20 cellular contexts compared by ENCODE assay signal in the genomic region with DNA sequence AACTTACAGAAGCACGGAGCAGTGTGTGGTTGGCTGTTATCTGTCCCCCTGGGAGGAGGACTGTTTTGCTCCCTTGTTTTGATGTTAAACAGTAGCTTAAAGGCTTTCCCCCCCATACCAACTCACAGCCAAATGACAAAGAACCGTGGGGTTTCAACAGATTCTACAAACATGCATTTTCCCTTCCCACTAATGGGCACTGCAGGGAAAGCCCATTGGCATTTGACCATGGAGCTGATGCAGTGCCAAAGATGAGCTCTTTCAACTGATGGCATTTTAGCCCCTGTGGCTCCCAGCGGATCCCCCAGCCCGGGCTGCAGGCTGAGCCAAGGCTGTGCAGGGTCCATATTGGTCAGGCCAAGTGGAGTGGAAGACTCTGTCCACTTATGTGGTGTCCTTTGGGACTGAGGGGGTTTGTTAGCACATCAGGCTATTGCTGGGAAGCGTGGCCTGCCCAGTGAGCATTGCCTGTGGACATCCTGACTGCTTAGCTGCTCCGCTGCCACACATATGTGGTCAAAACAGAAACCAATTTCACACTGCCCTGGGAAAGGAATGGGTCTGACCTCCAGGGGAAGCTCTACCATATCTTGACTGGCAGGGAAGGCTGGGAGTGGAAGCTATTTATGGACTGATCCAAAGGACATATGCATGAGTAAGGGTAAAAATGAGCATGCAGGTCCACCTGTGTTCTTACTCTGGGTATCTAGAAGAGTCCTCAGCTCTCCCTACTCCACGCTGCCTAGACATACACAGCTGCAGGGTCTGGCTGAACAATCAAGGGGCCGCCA.
DNase-seq lines count a peak whose midpoint lies in the region; ATAC-seq, FAIRE-seq and TF ChIP-seq lines count a peak whose summit lies in the region.
"Had no signal": no experiment of that assay in that cellular context is flagged by ENCODE, and none has a peak within 500 bp of the region (broad histone marks: within the 10 kb centered on the region; RNA-seq: fewer than 3 reads in every experiment).

No MANE protein-coding gene starts in this region.

- H3K4me1 Mint-ChIP-seq in astrocyte (ENCODE audit: low read depth, unreplicated experiment) = peaks cover 13% of the 10 kb centered on the region

- H3K36me3 Mint-ChIP-seq in astrocyte (ENCODE audit: low read depth, unreplicated experiment) = peaks cover 64% of the 10 kb centered on the region

- TF ChIP-seq CTCF in astrocyte (IDR thresholded peaks at IDR 0.05; ENCODE audit: insufficient read depth, low read depth, low read length) = no peak
- TF ChIP-seq CTCF in omental fat pad (IDR thresholded peaks at IDR 0.05) = no peak

- peak overlapping the region in 8 of 11 experiments; percentile 18 to 68 (median 46); a peak in 14 of 22 replicates for H3K4me2 ChIP-seq in BLaER1 treated with 17β-estradiol and CSF1 and Interleukin-3, amounts not matched to agents 10 nM and 100 nM
- no peak overlapping the region for H3K4me2 ChIP-seq in astrocyte (ENCODE audit: low read length)
- H3K4me2 ChIP-seq: A549 had no signal

- peak overlapping the region; percentile 14 for H3K27ac Mint-ChIP-seq in astrocyte (ENCODE audit: unreplicated experiment)
- H3K27ac Mint-ChIP-seq: HFFc6 had no signal

- peak; percentile 55 for ATAC-seq in left ventricle myocardium superior
- peak; percentile 20 for ATAC-seq in sciatic nerve
- ATAC-seq in omental fat pad (ENCODE audit: low FRiP score) = no peak
- ATAC-seq in HG02610 (IDR thresholded peaks at IDR 0.05; ENCODE audit: unreplicated experiment) = no peak
- ATAC-seq: A549, Panc1 had no signal

- H3K9ac ChIP-seq in BLaER1 treated with 17β-estradiol and CSF1 and Interleukin-3, amounts not matched to agents 10 nM and 100 nM = no peak overlapping the region
- no peak overlapping the region for H3K9ac ChIP-seq in astrocyte (ENCODE audit: low read length)

- no peaks in the 10 kb centered on the region for H3K27me3 ChIP-seq in BLaER1 treated with 17β-estradiol and CSF1 and Interleukin-3, amounts not matched to agents 10 nM and 100 nM
- H3K27me3 ChIP-seq in astrocyte (ENCODE audit: insufficient read depth, low read length) = no peaks in the 10 kb centered on the region

- no peaks in the 10 kb centered on the region for H4K20me1 ChIP-seq in BLaER1 treated with 17β-estradiol and CSF1 and Interleukin-3, amounts not matched to agents 10 nM and 100 nM
- peaks cover 9% of the 10 kb centered on the region for H4K20me1 ChIP-seq in astrocyte (ENCODE audit: insufficient read depth, low read length)

- DNase-seq in astrocyte (ENCODE audit: low read depth) (no peak), left ventricle myocardium superior (no peak), sciatic nerve (ENCODE audit: low spot score) (no peak), omental fat pad (ENCODE audit: low spot score) (no peak), 8988T (no peak)
- DNase-seq in activated naive CD4-positive, alpha-beta T cell (lab: John Stamatoyannopoulos, UW) = no peak
- DNase-seq: DMS153, HFFc6, NCI-H1105, NCI-H1694 treated with DMSO at 0.1 percent for 48 hours, NCI-H2107, NCI-H2227 treated with DMSO at 0.1 percent for 48 hours, NCI-H524, SHP77 had no signal

- H3K9me3 Mint-ChIP-seq in astrocyte (ENCODE audit: unreplicated experiment) = no peaks in the 10 kb centered on the region
- H3K9me3 Mint-ChIP-seq: HFFc6 had no signal

- H3K4me3 ChIP-seq in BLaER1 treated with 17β-estradiol and CSF1 and Interleukin-3, amounts not matched to agents 10 nM and 100 nM = no peak overlapping the region
- H3K4me3 ChIP-seq in astrocyte (ENCODE audit: insufficient read depth, low read depth, low read length) = no peak overlapping the region
- H3K4me3 ChIP-seq: A549 had no signal

- no peak overlapping the region for H3K27ac ChIP-seq in BLaER1 treated with 17β-estradiol and CSF1 and Interleukin-3, amounts not matched to agents 10 nM and 100 nM
- no peak overlapping the region for H3K27ac ChIP-seq in astrocyte (ENCODE audit: low read depth, low read length)
- H3K27ac ChIP-seq: A549, C4-2B had no signal

- peaks cover 0 to 18% (median 13%) of the 10 kb centered on the region in 10 experiments; a peak in 12 of 20 replicates for H3K4me1 ChIP-seq in BLaER1 treated with 17β-estradiol and CSF1 and Interleukin-3, amounts not matched to agents 10 nM and 100 nM
- peaks cover 18% of the 10 kb centered on the region for H3K4me1 ChIP-seq in astrocyte (ENCODE audit: insufficient read depth, low read length)

- H3K79me2 ChIP-seq in astrocyte (ENCODE audit: insufficient read depth, low read length) = no peaks in the 10 kb centered on the region

- FAIRE-seq in astrocyte (lab: Jason Lieb, UNC) = no peak
- FAIRE-seq: A549, H54 had no signal

- peaks cover 0 to 82% (median 0%) of the 10 kb centered on the region in 11 experiments; a peak in 6 of 22 replicates for H3K36me3 ChIP-seq in BLaER1 treated with 17β-estradiol and CSF1 and Interleukin-3, amounts not matched to agents 10 nM and 100 nM
- peaks cover 88% of the 10 kb centered on the region for H3K36me3 ChIP-seq in astrocyte (ENCODE audit: insufficient read depth, low read length)

- H3K27me3 Mint-ChIP-seq in astrocyte (ENCODE audit: low read depth, unreplicated experiment) = no peaks in the 10 kb centered on the region

- H2AFZ ChIP-seq in astrocyte (ENCODE audit: low read depth, low read length) = no peak overlapping the region

- intact Hi-C loops in left ventricle myocardium superior (cut with micrococcal nuclease) (no loop called here), sciatic nerve (cut with DNase I) (no loop called here)

- H3K4me3 Mint-ChIP-seq in astrocyte (ENCODE audit: unreplicated experiment) = no peak overlapping the region
- H3K4me3 Mint-ChIP-seq: HFFc6 had no signal

- no peaks in the 10 kb centered on the region for H3K9me3 ChIP-seq in BLaER1 treated with 17β-estradiol and CSF1 and Interleukin-3, amounts not matched to agents 10 nM and 100 nM (replicated peaks in 1 of 11)
- H3K9me3 ChIP-seq in astrocyte (ENCODE audit: insufficient read depth, low read depth, low read length) = no peaks in the 10 kb centered on the region
- H3K9me3 ChIP-seq: A549 had no signal

Comparison
In these comparisons a context has a peak if more than half of its experiments do, and no peak if none do; other contexts are left out.
1. ATAC-seq: peak in left ventricle myocardium superior (single experiment) and sciatic nerve (single experiment); none in omental fat pad (single experiment) and HG02610 (single experiment).